Comparison of ENCODE assay signal across 1 cellular context in the genomic region with DNA sequence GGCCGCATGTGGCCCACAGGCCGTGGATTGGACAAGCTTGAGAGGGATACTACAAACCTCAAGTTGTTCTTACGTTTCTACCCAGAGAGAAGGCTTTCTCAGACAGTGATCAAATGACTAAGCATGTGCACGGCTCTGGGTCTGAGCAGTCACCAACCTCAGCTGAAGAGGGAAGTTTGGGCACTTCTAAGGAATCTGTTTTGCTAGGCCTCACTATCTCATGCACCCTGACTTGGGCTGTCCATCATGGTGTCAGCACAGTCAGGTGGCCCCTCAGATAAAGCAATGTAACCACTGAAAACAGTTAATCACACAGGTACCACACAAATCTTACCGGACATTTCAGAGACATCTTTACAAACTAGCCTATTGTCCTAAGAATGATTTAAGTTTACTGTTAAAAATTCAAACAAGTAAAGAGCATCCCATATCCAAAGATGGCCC.
TF ChIP-seq lines count a peak whose summit lies in the region.

No MANE protein-coding gene starts in this region.

TF ChIP-seq in K562, 482 proteins besides CTCF, POLR2A, EP300 and RAD21 (continued from another document and continues in another):
- TF ChIP-seq, protein P1, sequence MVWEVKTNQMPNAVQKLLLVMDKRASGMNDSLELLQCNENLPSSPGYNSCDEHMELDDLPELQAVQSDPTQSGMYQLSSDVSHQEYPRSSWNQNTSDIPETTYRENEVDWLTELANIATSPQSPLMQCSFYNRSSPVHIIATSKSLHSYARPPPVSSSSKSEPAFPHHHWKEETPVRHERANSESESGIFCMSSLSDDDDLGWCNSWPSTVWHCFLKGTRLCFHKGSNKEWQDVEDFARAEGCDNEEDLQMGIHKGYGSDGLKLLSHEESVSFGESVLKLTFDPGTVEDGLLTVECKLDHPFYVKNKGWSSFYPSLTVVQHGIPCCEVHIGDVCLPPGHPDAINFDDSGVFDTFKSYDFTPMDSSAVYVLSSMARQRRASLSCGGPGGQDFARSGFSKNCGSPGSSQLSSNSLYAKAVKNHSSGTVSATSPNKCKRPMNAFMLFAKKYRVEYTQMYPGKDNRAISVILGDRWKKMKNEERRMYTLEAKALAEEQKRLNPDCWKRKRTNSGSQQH (CRISPR knock-in tag; IDR thresholded peaks at IDR 0.05), result peak; percentile 90; the same call in 1 of the 2 replicates
- peak; percentile 92 for TF ChIP-seq NCOA1 (IDR thresholded peaks at IDR 0.05; ENCODE audit: low read depth)
- TF ChIP-seq HMGN3 (IDR thresholded peaks at IDR 0.05; ENCODE audit: borderline replicate concordance, extremely low read depth, insufficient read length, low read depth, low read length), result peak; percentile 51
- peak in 1 of 2 experiments; percentile 92; a peak in 2 of 3 replicates for TF ChIP-seq CBX3 (IDR thresholded peaks at IDR 0.05; ENCODE audit: borderline replicate concordance in 1 of 2, low read length in 2 of 2)
- TF ChIP-seq RB1 (IDR thresholded peaks at IDR 0.05; ENCODE audit: low read depth), result peak; percentile 60; the same call in 1 of the 2 replicates
- TF ChIP-seq NCOR1 (IDR thresholded peaks at IDR 0.05), result peak; percentile 98
- peak; percentile 74; the same call in 1 of the 2 replicates for TF ChIP-seq MAFF (IDR thresholded peaks at IDR 0.05; ENCODE audit: low read length)
- TF ChIP-seq, protein P2, sequence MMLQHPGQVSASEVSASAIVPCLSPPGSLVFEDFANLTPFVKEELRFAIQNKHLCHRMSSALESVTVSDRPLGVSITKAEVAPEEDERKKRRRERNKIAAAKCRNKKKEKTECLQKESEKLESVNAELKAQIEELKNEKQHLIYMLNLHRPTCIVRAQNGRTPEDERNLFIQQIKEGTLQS (IDR thresholded peaks at IDR 0.05), result peak; percentile 73
- TF ChIP-seq, protein P2 (CRISPR knock-in tag; conservative IDR thresholded peaks at IDR 0.05), result no peak; the same call in 1 of the 2 replicates
- TF ChIP-seq JUN (IDR thresholded peaks at IDR 0.05; ENCODE audit: borderline replicate concordance, low read depth, low read length), result peak; percentile 65
- TF ChIP-seq JUN (CRISPR knock-in tag; IDR thresholded peaks at IDR 0.05; ENCODE audit: borderline replicate concordance), result no peak
- no peak for TF ChIP-seq MCM7 (IDR thresholded peaks at IDR 0.05)
- TF ChIP-seq, protein P3, sequence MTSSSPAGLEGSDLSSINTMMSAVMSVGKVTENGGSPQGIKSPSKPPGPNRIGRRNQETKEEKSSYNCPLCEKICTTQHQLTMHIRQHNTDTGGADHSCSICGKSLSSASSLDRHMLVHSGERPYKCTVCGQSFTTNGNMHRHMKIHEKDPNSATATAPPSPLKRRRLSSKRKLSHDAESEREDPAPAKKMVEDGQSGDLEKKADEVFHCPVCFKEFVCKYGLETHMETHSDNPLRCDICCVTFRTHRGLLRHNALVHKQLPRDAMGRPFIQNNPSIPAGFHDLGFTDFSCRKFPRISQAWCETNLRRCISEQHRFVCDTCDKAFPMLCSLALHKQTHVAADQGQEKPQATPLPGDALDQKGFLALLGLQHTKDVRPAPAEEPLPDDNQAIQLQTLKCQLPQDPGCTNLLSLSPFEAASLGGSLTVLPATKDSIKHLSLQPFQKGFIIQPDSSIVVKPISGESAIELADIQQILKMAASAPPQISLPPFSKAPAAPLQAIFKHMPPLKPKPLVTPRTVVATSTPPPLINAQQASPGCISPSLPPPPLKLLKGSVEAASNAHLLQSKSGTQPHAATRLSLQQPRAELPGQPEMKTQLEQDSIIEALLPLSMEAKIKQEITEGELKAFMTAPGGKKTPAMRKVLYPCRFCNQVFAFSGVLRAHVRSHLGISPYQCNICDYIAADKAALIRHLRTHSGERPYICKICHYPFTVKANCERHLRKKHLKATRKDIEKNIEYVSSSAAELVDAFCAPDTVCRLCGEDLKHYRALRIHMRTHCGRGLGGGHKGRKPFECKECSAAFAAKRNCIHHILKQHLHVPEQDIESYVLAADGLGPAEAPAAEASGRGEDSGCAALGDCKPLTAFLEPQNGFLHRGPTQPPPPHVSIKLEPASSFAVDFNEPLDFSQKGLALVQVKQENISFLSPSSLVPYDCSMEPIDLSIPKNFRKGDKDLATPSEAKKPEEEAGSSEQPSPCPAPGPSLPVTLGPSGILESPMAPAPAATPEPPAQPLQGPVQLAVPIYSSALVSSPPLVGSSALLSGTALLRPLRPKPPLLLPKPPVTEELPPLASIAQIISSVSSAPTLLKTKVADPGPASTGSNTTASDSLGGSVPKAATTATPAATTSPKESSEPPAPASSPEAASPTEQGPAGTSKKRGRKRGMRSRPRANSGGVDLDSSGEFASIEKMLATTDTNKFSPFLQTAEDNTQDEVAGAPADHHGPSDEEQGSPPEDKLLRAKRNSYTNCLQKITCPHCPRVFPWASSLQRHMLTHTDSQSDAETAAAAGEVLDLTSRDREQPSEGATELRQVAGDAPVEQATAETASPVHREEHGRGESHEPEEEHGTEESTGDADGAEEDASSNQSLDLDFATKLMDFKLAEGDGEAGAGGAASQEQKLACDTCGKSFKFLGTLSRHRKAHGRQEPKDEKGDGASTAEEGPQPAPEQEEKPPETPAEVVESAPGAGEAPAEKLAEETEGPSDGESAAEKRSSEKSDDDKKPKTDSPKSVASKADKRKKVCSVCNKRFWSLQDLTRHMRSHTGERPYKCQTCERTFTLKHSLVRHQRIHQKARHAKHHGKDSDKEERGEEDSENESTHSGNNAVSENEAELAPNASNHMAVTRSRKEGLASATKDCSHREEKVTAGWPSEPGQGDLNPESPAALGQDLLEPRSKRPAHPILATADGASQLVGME (CRISPR knock-in tag; IDR thresholded peaks at IDR 0.05), result 0 out of 2 replicates have a peak, but pooled peaks have one; percentile 71
- TF ChIP-seq, protein P4, sequence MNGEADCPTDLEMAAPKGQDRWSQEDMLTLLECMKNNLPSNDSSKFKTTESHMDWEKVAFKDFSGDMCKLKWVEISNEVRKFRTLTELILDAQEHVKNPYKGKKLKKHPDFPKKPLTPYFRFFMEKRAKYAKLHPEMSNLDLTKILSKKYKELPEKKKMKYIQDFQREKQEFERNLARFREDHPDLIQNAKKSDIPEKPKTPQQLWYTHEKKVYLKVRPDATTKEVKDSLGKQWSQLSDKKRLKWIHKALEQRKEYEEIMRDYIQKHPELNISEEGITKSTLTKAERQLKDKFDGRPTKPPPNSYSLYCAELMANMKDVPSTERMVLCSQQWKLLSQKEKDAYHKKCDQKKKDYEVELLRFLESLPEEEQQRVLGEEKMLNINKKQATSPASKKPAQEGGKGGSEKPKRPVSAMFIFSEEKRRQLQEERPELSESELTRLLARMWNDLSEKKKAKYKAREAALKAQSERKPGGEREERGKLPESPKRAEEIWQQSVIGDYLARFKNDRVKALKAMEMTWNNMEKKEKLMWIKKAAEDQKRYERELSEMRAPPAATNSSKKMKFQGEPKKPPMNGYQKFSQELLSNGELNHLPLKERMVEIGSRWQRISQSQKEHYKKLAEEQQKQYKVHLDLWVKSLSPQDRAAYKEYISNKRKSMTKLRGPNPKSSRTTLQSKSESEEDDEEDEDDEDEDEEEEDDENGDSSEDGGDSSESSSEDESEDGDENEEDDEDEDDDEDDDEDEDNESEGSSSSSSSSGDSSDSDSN (IDR thresholded peaks at IDR 0.05; ENCODE audit: borderline replicate concordance in 1 of 2, low read depth in 2 of 2, low read length in 2 of 2), result no peak
- TF ChIP-seq, protein P5, sequence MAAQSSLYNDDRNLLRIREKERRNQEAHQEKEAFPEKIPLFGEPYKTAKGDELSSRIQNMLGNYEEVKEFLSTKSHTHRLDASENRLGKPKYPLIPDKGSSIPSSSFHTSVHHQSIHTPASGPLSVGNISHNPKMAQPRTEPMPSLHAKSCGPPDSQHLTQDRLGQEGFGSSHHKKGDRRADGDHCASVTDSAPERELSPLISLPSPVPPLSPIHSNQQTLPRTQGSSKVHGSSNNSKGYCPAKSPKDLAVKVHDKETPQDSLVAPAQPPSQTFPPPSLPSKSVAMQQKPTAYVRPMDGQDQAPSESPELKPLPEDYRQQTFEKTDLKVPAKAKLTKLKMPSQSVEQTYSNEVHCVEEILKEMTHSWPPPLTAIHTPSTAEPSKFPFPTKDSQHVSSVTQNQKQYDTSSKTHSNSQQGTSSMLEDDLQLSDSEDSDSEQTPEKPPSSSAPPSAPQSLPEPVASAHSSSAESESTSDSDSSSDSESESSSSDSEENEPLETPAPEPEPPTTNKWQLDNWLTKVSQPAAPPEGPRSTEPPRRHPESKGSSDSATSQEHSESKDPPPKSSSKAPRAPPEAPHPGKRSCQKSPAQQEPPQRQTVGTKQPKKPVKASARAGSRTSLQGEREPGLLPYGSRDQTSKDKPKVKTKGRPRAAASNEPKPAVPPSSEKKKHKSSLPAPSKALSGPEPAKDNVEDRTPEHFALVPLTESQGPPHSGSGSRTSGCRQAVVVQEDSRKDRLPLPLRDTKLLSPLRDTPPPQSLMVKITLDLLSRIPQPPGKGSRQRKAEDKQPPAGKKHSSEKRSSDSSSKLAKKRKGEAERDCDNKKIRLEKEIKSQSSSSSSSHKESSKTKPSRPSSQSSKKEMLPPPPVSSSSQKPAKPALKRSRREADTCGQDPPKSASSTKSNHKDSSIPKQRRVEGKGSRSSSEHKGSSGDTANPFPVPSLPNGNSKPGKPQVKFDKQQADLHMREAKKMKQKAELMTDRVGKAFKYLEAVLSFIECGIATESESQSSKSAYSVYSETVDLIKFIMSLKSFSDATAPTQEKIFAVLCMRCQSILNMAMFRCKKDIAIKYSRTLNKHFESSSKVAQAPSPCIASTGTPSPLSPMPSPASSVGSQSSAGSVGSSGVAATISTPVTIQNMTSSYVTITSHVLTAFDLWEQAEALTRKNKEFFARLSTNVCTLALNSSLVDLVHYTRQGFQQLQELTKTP (IDR thresholded peaks at IDR 0.05; ENCODE audit: low read depth in 1 of 2, partially characterized antibody in 2 of 2), result peak; percentile 65 to 74
- peak; percentile 35 to 93; a peak in 2 of 4 replicates for TF ChIP-seq TEAD1 (CRISPR knock-in tag; IDR thresholded peaks at IDR 0.05)
- no peak for TF ChIP-seq CHD1 (IDR thresholded peaks at IDR 0.05; ENCODE audit: low read length)
- peak; percentile 81 for TF ChIP-seq MXI1 (IDR thresholded peaks at IDR 0.05; ENCODE audit: low read depth, low read length)
- TF ChIP-seq, protein P6, sequence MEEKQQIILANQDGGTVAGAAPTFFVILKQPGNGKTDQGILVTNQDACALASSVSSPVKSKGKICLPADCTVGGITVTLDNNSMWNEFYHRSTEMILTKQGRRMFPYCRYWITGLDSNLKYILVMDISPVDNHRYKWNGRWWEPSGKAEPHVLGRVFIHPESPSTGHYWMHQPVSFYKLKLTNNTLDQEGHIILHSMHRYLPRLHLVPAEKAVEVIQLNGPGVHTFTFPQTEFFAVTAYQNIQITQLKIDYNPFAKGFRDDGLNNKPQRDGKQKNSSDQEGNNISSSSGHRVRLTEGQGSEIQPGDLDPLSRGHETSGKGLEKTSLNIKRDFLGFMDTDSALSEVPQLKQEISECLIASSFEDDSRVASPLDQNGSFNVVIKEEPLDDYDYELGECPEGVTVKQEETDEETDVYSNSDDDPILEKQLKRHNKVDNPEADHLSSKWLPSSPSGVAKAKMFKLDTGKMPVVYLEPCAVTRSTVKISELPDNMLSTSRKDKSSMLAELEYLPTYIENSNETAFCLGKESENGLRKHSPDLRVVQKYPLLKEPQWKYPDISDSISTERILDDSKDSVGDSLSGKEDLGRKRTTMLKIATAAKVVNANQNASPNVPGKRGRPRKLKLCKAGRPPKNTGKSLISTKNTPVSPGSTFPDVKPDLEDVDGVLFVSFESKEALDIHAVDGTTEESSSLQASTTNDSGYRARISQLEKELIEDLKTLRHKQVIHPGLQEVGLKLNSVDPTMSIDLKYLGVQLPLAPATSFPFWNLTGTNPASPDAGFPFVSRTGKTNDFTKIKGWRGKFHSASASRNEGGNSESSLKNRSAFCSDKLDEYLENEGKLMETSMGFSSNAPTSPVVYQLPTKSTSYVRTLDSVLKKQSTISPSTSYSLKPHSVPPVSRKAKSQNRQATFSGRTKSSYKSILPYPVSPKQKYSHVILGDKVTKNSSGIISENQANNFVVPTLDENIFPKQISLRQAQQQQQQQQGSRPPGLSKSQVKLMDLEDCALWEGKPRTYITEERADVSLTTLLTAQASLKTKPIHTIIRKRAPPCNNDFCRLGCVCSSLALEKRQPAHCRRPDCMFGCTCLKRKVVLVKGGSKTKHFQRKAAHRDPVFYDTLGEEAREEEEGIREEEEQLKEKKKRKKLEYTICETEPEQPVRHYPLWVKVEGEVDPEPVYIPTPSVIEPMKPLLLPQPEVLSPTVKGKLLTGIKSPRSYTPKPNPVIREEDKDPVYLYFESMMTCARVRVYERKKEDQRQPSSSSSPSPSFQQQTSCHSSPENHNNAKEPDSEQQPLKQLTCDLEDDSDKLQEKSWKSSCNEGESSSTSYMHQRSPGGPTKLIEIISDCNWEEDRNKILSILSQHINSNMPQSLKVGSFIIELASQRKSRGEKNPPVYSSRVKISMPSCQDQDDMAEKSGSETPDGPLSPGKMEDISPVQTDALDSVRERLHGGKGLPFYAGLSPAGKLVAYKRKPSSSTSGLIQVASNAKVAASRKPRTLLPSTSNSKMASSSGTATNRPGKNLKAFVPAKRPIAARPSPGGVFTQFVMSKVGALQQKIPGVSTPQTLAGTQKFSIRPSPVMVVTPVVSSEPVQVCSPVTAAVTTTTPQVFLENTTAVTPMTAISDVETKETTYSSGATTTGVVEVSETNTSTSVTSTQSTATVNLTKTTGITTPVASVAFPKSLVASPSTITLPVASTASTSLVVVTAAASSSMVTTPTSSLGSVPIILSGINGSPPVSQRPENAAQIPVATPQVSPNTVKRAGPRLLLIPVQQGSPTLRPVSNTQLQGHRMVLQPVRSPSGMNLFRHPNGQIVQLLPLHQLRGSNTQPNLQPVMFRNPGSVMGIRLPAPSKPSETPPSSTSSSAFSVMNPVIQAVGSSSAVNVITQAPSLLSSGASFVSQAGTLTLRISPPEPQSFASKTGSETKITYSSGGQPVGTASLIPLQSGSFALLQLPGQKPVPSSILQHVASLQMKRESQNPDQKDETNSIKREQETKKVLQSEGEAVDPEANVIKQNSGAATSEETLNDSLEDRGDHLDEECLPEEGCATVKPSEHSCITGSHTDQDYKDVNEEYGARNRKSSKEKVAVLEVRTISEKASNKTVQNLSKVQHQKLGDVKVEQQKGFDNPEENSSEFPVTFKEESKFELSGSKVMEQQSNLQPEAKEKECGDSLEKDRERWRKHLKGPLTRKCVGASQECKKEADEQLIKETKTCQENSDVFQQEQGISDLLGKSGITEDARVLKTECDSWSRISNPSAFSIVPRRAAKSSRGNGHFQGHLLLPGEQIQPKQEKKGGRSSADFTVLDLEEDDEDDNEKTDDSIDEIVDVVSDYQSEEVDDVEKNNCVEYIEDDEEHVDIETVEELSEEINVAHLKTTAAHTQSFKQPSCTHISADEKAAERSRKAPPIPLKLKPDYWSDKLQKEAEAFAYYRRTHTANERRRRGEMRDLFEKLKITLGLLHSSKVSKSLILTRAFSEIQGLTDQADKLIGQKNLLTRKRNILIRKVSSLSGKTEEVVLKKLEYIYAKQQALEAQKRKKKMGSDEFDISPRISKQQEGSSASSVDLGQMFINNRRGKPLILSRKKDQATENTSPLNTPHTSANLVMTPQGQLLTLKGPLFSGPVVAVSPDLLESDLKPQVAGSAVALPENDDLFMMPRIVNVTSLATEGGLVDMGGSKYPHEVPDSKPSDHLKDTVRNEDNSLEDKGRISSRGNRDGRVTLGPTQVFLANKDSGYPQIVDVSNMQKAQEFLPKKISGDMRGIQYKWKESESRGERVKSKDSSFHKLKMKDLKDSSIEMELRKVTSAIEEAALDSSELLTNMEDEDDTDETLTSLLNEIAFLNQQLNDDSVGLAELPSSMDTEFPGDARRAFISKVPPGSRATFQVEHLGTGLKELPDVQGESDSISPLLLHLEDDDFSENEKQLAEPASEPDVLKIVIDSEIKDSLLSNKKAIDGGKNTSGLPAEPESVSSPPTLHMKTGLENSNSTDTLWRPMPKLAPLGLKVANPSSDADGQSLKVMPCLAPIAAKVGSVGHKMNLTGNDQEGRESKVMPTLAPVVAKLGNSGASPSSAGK (IDR thresholded peaks at IDR 0.05), result peak; percentile 90
- no peak for TF ChIP-seq XRCC5 (IDR thresholded peaks at IDR 0.05; ENCODE audit: low read depth, low read length)
- peak; percentile 79 for TF ChIP-seq NEUROD1 (IDR thresholded peaks at IDR 0.05; ENCODE audit: borderline replicate concordance, low read depth, low read length, partially characterized antibody)
